Comparison of ENCODE assay signal across 9 cellular contexts in the genomic region with DNA sequence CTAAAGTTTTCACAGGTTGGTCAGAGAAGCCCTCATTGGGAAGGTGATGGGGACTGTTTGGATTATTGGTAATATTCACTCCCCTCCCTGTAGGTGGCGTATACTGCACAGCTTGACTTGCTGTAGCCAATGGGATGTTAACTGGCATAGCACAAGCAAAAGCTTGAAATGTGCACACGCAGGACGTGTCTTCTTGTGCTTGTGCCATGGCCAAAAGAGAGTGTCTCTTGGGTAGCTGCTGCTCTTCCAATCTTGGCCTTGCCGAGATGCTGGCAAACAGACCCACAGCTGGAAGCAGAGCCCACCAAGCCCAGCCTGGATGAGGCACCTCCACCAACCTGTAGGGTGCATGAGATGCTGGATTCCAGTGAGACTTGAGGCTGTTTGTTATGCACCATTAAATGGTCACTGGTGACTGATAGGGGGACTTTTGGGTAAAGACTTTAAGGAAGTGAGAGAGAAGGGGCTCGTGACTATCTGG.
DNase-seq lines count a peak whose midpoint lies in the region; ATAC-seq and TF ChIP-seq lines count a peak whose summit lies in the region.
"Had no signal": no experiment of that assay in that cellular context is flagged by ENCODE, and none has a peak within 500 bp of the region (broad histone marks: within the 10 kb centered on the region; RNA-seq: fewer than 3 reads in every experiment).

No MANE protein-coding gene starts in this region.

- H3K27me3 ChIP-seq in liver (ENCODE audit: control insufficient read depth in 4 of 4, insufficient read depth in 4 of 4, low read length in 3 of 4) = no peaks in the 10 kb centered on the region
- H3K27me3 ChIP-seq: neutrophil had no signal

- TF ChIP-seq RAD21 in liver (IDR thresholded peaks at IDR 0.05) = peak; percentile 85

- no peaks in the 10 kb centered on the region for H3K4me1 ChIP-seq in liver (ENCODE audit: control insufficient read depth in 4 of 4, insufficient read depth in 4 of 4, low read length in 3 of 4)

- DNase-seq in NCI-H82 (lab: John Stamatoyannopoulos, UW) = peak; percentile 74
- no peak for DNase-seq in NCI-H82 treated with DMSO at 0.1 percent for 48 hours (lab: John Stamatoyannopoulos, UW; ENCODE audit: unreplicated experiment)
- peak; percentile 64 for DNase-seq in Jurkat, Clone E6-1 (ENCODE audit: low read depth, low spot score)
- DNase-seq in activated CD8-positive, alpha-beta T cell treated with anti-CD3 and anti-CD28 coated beads, Interleukin-2, amount 10 ng/mL, durations not matched to agents 7 days and 5 days = peak; percentile 27
- no peak for DNase-seq in HPDE6-E6E7 (ENCODE audit: extremely low spot score)
- DNase-seq in immature natural killer cell = no peak

- CTCF ChIA-PET in activated CD8-positive, alpha-beta T cell treated with anti-CD3 and anti-CD28 coated beads, Interleukin-2, amount 10 ng/mL, durations not matched to agents 7 days and 5 days (lab: Charles Lee) = interaction anchor here (1.2 kb wide), 1 partner anchor 18 kb away, joined by 3 read pairs; no protein-coding TSS in a partner anchor

- peak; percentile 63 for TF ChIP-seq CTCF in liver (IDR thresholded peaks at IDR 0.05; ENCODE audit: low read depth, low read length, missing input control)

- no peaks in the 10 kb centered on the region for H3K36me3 ChIP-seq in liver (ENCODE audit: control insufficient read depth in 4 of 4, insufficient read depth in 3 of 4, low read depth in 1 of 4, low read length in 3 of 4)
- H3K36me3 ChIP-seq: neutrophil had no signal

- WGBS in liver = 44% methylated on average over 5 of the region's 5 CpGs

- no peak overlapping the region for H3K27ac Mint-ChIP-seq in activated CD8-positive, alpha-beta T cell treated with anti-CD3 and anti-CD28 coated beads, Interleukin-2, amount 10 ng/mL, durations not matched to agents 7 days and 5 days
- no peak overlapping the region for H3K27ac Mint-ChIP-seq in immature natural killer cell

- no peaks in the 10 kb centered on the region for H3K9me3 ChIP-seq in liver (ENCODE audit: control insufficient read depth in 4 of 4, low read length in 3 of 4)
- H3K9me3 ChIP-seq: neutrophil had no signal

- H3K36me3 Mint-ChIP-seq in activated CD8-positive, alpha-beta T cell treated with anti-CD3 and anti-CD28 coated beads, Interleukin-2, amount 10 ng/mL, durations not matched to agents 7 days and 5 days (ENCODE audit: low read depth) = no peaks in the 10 kb centered on the region
- H3K36me3 Mint-ChIP-seq in immature natural killer cell = no peaks in the 10 kb centered on the region

- no peak overlapping the region for H3K9ac ChIP-seq in liver (ENCODE audit: low read depth in 1 of 2, low read length in 2 of 2)

- H3K4me3 ChIP-seq in Jurkat, Clone E6-1 (ENCODE audit: low read length) = no peak overlapping the region
- H3K4me3 ChIP-seq in liver (ENCODE audit: low read depth in 1 of 3, low read length in 3 of 3) = no peak overlapping the region

- peaks cover 2% of the 10 kb centered on the region for H3K27me3 Mint-ChIP-seq in activated CD8-positive, alpha-beta T cell treated with anti-CD3 and anti-CD28 coated beads, Interleukin-2, amount 10 ng/mL, durations not matched to agents 7 days and 5 days (ENCODE audit: low read depth)
- peaks cover 0 to 3% (median 0%) of the 10 kb centered on the region in 3 donors for H3K27me3 Mint-ChIP-seq in immature natural killer cell (ENCODE audit: low read depth in 3 of 3)

- no peaks in the 10 kb centered on the region for H3K4me1 Mint-ChIP-seq in activated CD8-positive, alpha-beta T cell treated with anti-CD3 and anti-CD28 coated beads, Interleukin-2, amount 10 ng/mL, durations not matched to agents 7 days and 5 days (ENCODE audit: low read depth)
- H3K4me1 Mint-ChIP-seq in immature natural killer cell = no peaks in the 10 kb centered on the region

- H3K27ac ChIP-seq in liver (ENCODE audit: low read depth in 1 of 2, low read length in 2 of 2) = no peak overlapping the region
- H3K27ac ChIP-seq: neutrophil had no signal

- H3K9me3 Mint-ChIP-seq in activated CD8-positive, alpha-beta T cell treated with anti-CD3 and anti-CD28 coated beads, Interleukin-2, amount 10 ng/mL, durations not matched to agents 7 days and 5 days (ENCODE audit: insufficient read depth) = no peaks in the 10 kb centered on the region
- H3K9me3 Mint-ChIP-seq in immature natural killer cell = peaks cover 0 to 2% (median 0%) of the 10 kb centered on the region in 6 donors

- peak; percentile 55 for ATAC-seq in GM21381 (IDR thresholded peaks at IDR 0.05; ENCODE audit: unreplicated experiment)
- ATAC-seq in activated CD8-positive, alpha-beta T cell treated with anti-CD3 and anti-CD28 coated beads, Interleukin-2, amount 10 ng/mL, durations not matched to agents 7 days and 5 days = peak; percentile 65

- POLR2A ChIA-PET in activated CD8-positive, alpha-beta T cell treated with anti-CD3 and anti-CD28 coated beads, Interleukin-2, amount 10 ng/mL, durations not matched to agents 7 days and 5 days (lab: Charles Lee) = no interaction called here

- H3K4me3 Mint-ChIP-seq in activated CD8-positive, alpha-beta T cell treated with anti-CD3 and anti-CD28 coated beads, Interleukin-2, amount 10 ng/mL, durations not matched to agents 7 days and 5 days = no peak overlapping the region
- no peak overlapping the region for H3K4me3 Mint-ChIP-seq in immature natural killer cell

TF ChIP-seq in liver, 16 proteins besides CTCF, POLR2A, EP300 and RAD21:
- no peak for TF ChIP-seq RXRA (IDR thresholded peaks at IDR 0.05)
- no peak for TF ChIP-seq HNF4A (conservative IDR thresholded peaks at IDR 0.05)
- no peak for TF ChIP-seq SP1 (IDR thresholded peaks at IDR 0.05)
- TF ChIP-seq, protein P1, sequence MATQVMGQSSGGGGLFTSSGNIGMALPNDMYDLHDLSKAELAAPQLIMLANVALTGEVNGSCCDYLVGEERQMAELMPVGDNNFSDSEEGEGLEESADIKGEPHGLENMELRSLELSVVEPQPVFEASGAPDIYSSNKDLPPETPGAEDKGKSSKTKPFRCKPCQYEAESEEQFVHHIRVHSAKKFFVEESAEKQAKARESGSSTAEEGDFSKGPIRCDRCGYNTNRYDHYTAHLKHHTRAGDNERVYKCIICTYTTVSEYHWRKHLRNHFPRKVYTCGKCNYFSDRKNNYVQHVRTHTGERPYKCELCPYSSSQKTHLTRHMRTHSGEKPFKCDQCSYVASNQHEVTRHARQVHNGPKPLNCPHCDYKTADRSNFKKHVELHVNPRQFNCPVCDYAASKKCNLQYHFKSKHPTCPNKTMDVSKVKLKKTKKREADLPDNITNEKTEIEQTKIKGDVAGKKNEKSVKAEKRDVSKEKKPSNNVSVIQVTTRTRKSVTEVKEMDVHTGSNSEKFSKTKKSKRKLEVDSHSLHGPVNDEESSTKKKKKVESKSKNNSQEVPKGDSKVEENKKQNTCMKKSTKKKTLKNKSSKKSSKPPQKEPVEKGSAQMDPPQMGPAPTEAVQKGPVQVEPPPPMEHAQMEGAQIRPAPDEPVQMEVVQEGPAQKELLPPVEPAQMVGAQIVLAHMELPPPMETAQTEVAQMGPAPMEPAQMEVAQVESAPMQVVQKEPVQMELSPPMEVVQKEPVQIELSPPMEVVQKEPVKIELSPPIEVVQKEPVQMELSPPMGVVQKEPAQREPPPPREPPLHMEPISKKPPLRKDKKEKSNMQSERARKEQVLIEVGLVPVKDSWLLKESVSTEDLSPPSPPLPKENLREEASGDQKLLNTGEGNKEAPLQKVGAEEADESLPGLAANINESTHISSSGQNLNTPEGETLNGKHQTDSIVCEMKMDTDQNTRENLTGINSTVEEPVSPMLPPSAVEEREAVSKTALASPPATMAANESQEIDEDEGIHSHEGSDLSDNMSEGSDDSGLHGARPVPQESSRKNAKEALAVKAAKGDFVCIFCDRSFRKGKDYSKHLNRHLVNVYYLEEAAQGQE (IDR thresholded peaks at IDR 0.05) = no peak
- TF ChIP-seq, protein P2, sequence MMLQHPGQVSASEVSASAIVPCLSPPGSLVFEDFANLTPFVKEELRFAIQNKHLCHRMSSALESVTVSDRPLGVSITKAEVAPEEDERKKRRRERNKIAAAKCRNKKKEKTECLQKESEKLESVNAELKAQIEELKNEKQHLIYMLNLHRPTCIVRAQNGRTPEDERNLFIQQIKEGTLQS (IDR thresholded peaks at IDR 0.05) = no peak
- TF ChIP-seq FOXA1 (IDR thresholded peaks at IDR 0.05) = no peak
- no peak for TF ChIP-seq NR2F2 (IDR thresholded peaks at IDR 0.05)
- TF ChIP-seq HNF4G (IDR thresholded peaks at IDR 0.05) = no peak
- TF ChIP-seq YY1 (IDR thresholded peaks at IDR 0.05) = no peak
- TF ChIP-seq EGR1 (IDR thresholded peaks at IDR 0.05; ENCODE audit: low read depth in 2 of 2) = no peak
- no peak for TF ChIP-seq JUND (IDR thresholded peaks at IDR 0.05)
- TF ChIP-seq, protein P3, sequence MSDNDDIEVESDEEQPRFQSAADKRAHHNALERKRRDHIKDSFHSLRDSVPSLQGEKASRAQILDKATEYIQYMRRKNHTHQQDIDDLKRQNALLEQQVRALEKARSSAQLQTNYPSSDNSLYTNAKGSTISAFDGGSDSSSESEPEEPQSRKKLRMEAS (IDR thresholded peaks at IDR 0.05) = no peak
- TF ChIP-seq TAF1 (conservative IDR thresholded peaks at IDR 0.05) = no peak
- no peak for TF ChIP-seq FOXA2 (IDR thresholded peaks at IDR 0.05)
- no peak for TF ChIP-seq GABPA (IDR thresholded peaks at IDR 0.05 in 1 of 2, conservative IDR thresholded peaks at IDR 0.05 in 1 of 2)
- TF ChIP-seq, protein P4, sequence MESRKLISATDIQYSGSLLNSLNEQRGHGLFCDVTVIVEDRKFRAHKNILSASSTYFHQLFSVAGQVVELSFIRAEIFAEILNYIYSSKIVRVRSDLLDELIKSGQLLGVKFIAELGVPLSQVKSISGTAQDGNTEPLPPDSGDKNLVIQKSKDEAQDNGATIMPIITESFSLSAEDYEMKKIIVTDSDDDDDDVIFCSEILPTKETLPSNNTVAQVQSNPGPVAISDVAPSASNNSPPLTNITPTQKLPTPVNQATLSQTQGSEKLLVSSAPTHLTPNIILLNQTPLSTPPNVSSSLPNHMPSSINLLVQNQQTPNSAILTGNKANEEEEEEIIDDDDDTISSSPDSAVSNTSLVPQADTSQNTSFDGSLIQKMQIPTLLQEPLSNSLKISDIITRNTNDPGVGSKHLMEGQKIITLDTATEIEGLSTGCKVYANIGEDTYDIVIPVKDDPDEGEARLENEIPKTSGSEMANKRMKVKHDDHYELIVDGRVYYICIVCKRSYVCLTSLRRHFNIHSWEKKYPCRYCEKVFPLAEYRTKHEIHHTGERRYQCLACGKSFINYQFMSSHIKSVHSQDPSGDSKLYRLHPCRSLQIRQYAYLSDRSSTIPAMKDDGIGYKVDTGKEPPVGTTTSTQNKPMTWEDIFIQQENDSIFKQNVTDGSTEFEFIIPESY (IDR thresholded peaks at IDR 0.05) = no peak

Comparison
In these comparisons a context has a peak if more than half of its experiments do, and no peak if none do; other contexts are left out.
1. DNase-seq: peak in NCI-H82 (single experiment), Jurkat, Clone E6-1 (single experiment) and activated CD8-positive, alpha-beta T cell treated with anti-CD3 and anti-CD28 coated beads, Interleukin-2, amount 10 ng/mL, durations not matched to agents 7 days and 5 days (single experiment); none in NCI-H82 treated with DMSO at 0.1 percent for 48 hours (single experiment), HPDE6-E6E7 (single experiment) and immature natural killer cell (0 of 3).